1 cellular context compared by ENCODE assay signal in genomic region chr15:76321171-76321570, GRCh38.
TF ChIP-seq lines count a peak whose summit lies in the region.

No MANE protein-coding gene starts in this region.

TF ChIP-seq in HEK293, 187 proteins besides CTCF, POLR2A, EP300 and RAD21 (continued from another document):
- TF ChIP-seq, protein P1, sequence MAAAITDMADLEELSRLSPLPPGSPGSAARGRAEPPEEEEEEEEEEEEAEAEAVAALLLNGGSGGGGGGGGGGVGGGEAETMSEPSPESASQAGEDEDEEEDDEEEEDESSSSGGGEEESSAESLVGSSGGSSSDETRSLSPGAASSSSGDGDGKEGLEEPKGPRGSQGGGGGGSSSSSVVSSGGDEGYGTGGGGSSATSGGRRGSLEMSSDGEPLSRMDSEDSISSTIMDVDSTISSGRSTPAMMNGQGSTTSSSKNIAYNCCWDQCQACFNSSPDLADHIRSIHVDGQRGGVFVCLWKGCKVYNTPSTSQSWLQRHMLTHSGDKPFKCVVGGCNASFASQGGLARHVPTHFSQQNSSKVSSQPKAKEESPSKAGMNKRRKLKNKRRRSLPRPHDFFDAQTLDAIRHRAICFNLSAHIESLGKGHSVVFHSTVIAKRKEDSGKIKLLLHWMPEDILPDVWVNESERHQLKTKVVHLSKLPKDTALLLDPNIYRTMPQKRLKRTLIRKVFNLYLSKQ (tag by site-specific recombination; IDR thresholded peaks at IDR 0.05; ENCODE audit: borderline replicate concordance) = no peak
- TF ChIP-seq ZNF341 (tag by site-specific recombination; IDR thresholded peaks at IDR 0.05; ENCODE audit: low read depth) = 0 out of 2 replicates have a peak, but pooled peaks have one; percentile 11
- TF ChIP-seq ZNF600 (tag by site-specific recombination; IDR thresholded peaks at IDR 0.05) = peak; percentile 64
- TF ChIP-seq, protein P2, sequence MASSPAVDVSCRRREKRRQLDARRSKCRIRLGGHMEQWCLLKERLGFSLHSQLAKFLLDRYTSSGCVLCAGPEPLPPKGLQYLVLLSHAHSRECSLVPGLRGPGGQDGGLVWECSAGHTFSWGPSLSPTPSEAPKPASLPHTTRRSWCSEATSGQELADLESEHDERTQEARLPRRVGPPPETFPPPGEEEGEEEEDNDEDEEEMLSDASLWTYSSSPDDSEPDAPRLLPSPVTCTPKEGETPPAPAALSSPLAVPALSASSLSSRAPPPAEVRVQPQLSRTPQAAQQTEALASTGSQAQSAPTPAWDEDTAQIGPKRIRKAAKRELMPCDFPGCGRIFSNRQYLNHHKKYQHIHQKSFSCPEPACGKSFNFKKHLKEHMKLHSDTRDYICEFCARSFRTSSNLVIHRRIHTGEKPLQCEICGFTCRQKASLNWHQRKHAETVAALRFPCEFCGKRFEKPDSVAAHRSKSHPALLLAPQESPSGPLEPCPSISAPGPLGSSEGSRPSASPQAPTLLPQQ (tag by site-specific recombination; IDR thresholded peaks at IDR 0.05) = no peak
- TF ChIP-seq, protein P3, sequence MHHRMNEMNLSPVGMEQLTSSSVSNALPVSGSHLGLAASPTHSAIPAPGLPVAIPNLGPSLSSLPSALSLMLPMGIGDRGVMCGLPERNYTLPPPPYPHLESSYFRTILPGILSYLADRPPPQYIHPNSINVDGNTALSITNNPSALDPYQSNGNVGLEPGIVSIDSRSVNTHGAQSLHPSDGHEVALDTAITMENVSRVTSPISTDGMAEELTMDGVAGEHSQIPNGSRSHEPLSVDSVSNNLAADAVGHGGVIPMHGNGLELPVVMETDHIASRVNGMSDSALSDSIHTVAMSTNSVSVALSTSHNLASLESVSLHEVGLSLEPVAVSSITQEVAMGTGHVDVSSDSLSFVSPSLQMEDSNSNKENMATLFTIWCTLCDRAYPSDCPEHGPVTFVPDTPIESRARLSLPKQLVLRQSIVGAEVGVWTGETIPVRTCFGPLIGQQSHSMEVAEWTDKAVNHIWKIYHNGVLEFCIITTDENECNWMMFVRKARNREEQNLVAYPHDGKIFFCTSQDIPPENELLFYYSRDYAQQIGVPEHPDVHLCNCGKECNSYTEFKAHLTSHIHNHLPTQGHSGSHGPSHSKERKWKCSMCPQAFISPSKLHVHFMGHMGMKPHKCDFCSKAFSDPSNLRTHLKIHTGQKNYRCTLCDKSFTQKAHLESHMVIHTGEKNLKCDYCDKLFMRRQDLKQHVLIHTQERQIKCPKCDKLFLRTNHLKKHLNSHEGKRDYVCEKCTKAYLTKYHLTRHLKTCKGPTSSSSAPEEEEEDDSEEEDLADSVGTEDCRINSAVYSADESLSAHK (tag by site-specific recombination; IDR thresholded peaks at IDR 0.05) = no peak
- peak; percentile 50 for TF ChIP-seq ZBTB20 (tag by site-specific recombination; IDR thresholded peaks at IDR 0.05)
- no peak for TF ChIP-seq ZNF138 (tag by site-specific recombination; IDR thresholded peaks at IDR 0.05; ENCODE audit: borderline replicate concordance)
- TF ChIP-seq HOXC10 (CRISPR knock-in tag; IDR thresholded peaks at IDR 0.05) = no peak
- TF ChIP-seq ZNF433 (tag by site-specific recombination; IDR thresholded peaks at IDR 0.05; ENCODE audit: low read depth) = no peak
- TF ChIP-seq TRIM28 (IDR thresholded peaks at IDR 0.05; ENCODE audit: borderline replicate concordance, low read length) = peak; percentile 97
- TF ChIP-seq, protein P4, sequence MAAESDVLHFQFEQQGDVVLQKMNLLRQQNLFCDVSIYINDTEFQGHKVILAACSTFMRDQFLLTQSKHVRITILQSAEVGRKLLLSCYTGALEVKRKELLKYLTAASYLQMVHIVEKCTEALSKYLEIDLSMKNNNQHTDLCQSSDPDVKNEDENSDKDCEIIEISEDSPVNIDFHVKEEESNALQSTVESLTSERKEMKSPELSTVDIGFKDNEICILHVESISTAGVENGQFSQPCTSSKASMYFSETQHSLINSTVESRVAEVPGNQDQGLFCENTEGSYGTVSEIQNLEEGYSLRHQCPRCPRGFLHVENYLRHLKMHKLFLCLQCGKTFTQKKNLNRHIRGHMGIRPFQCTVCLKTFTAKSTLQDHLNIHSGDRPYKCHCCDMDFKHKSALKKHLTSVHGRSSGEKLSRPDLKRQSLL (tag by site-specific recombination; IDR thresholded peaks at IDR 0.05) = peak; percentile 83
- TF ChIP-seq KLF16 (tag by site-specific recombination; IDR thresholded peaks at IDR 0.05) = no peak
- no peak for TF ChIP-seq ZNF16 (tag by site-specific recombination; IDR thresholded peaks at IDR 0.05; ENCODE audit: low read depth)
- TF ChIP-seq ZNF510 (tag by site-specific recombination; IDR thresholded peaks at IDR 0.05; ENCODE audit: insufficient replicate concordance) = no peak
- TF ChIP-seq PRDM1 (tag by site-specific recombination; IDR thresholded peaks at IDR 0.05) = no peak
- no peak for TF ChIP-seq ZNF404 (tag by site-specific recombination; IDR thresholded peaks at IDR 0.05)
- TF ChIP-seq, protein P5, sequence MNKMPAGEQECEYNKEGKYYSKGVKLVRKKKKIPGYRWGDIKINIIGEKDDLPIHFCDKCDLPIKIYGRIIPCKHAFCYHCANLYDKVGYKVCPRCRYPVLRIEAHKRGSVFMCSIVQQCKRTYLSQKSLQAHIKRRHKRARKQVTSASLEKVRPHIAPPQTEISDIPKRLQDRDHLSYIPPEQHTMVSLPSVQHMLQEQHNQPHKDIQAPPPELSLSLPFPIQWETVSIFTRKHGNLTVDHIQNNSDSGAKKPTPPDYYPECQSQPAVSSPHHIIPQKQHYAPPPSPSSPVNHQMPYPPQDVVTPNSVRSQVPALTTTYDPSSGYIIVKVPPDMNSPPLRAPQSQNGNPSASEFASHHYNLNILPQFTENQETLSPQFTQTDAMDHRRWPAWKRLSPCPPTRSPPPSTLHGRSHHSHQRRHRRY (tag by site-specific recombination; IDR thresholded peaks at IDR 0.05) = no peak
- peak; percentile 44; the same call in 1 of the 2 replicates for TF ChIP-seq REPIN1 (tag by site-specific recombination; IDR thresholded peaks at IDR 0.05; ENCODE audit: low read depth)
- no peak for TF ChIP-seq GLIS1 (tag by site-specific recombination; IDR thresholded peaks at IDR 0.05)
- TF ChIP-seq YY1 (tag by site-specific recombination; IDR thresholded peaks at IDR 0.05) = no peak
- TF ChIP-seq TCF7L2 (IDR thresholded peaks at IDR 0.05; ENCODE audit: borderline replicate concordance, low read depth, low read length) = no peak; the same call in 1 of the 2 replicates
- TF ChIP-seq, protein P6, sequence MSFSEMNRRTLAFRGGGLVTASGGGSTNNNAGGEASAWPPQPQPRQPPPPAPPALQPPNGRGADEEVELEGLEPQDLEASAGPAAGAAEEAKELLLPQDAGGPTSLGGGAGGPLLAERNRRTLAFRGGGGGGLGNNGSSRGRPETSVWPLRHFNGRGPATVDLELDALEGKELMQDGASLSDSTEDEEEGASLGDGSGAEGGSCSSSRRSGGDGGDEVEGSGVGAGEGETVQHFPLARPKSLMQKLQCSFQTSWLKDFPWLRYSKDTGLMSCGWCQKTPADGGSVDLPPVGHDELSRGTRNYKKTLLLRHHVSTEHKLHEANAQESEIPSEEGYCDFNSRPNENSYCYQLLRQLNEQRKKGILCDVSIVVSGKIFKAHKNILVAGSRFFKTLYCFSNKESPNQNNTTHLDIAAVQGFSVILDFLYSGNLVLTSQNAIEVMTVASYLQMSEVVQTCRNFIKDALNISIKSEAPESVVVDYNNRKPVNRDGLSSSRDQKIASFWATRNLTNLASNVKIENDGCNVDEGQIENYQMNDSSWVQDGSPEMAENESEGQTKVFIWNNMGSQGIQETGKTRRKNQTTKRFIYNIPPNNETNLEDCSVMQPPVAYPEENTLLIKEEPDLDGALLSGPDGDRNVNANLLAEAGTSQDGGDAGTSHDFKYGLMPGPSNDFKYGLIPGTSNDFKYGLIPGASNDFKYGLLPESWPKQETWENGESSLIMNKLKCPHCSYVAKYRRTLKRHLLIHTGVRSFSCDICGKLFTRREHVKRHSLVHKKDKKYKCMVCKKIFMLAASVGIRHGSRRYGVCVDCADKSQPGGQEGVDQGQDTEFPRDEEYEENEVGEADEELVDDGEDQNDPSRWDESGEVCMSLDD (tag by site-specific recombination; IDR thresholded peaks at IDR 0.05) = no peak
- peak; percentile 44; the same call in 1 of the 2 replicates for TF ChIP-seq ZBTB17 (tag by site-specific recombination; IDR thresholded peaks at IDR 0.05)
- TF ChIP-seq OSR2 (tag by site-specific recombination; IDR thresholded peaks at IDR 0.05) = peak; percentile 78
- 0 out of 2 replicates have a peak, but pooled peaks have one; percentile 16 for TF ChIP-seq ZXDB (tag by site-specific recombination; IDR thresholded peaks at IDR 0.05)
- TF ChIP-seq ZNF146 (tag by site-specific recombination; IDR thresholded peaks at IDR 0.05) = no peak
- TF ChIP-seq ZNF37A (tag by site-specific recombination; IDR thresholded peaks at IDR 0.05) = no peak
- no peak for TF ChIP-seq KLF1 (tag by site-specific recombination; IDR thresholded peaks at IDR 0.05)
- TF ChIP-seq, protein P7, sequence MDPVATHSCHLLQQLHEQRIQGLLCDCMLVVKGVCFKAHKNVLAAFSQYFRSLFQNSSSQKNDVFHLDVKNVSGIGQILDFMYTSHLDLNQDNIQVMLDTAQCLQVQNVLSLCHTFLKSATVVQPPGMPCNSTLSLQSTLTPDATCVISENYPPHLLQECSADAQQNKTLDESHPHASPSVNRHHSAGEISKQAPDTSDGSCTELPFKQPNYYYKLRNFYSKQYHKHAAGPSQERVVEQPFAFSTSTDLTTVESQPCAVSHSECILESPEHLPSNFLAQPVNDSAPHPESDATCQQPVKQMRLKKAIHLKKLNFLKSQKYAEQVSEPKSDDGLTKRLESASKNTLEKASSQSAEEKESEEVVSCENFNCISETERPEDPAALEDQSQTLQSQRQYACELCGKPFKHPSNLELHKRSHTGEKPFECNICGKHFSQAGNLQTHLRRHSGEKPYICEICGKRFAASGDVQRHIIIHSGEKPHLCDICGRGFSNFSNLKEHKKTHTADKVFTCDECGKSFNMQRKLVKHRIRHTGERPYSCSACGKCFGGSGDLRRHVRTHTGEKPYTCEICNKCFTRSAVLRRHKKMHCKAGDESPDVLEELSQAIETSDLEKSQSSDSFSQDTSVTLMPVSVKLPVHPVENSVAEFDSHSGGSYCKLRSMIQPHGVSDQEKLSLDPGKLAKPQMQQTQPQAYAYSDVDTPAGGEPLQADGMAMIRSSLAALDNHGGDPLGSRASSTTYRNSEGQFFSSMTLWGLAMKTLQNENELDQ (tag by site-specific recombination; IDR thresholded peaks at IDR 0.05; ENCODE audit: low read depth) = no peak
- peak; percentile 94 for TF ChIP-seq ZNF664 (tag by site-specific recombination; IDR thresholded peaks at IDR 0.05)
- TF ChIP-seq ZSCAN30 (tag by site-specific recombination; IDR thresholded peaks at IDR 0.05) = 0 out of 2 replicates have a peak, but pooled peaks have one; percentile 50
- peak; percentile 72 for TF ChIP-seq SP7 (tag by site-specific recombination; IDR thresholded peaks at IDR 0.05)
